ENCODE assay signal across 8 cellular contexts in genomic region chr19:7926021-7926726, GRCh38. TPM values are rescaled to one million over a fixed set of nuclear protein-coding genes. Genes with fewer than 3 reads are reported as not detected.
A peak's percentile ranks its signal among the peaks of the same experiment; 100 is the strongest.
DNase-seq lines count a peak whose midpoint lies in the region; ATAC-seq and TF ChIP-seq lines count a peak whose summit lies in the region.

TSS of gene CTXN1 (minus strand) at chr19:7926135. CDS start at chr19:7925538, 597 bp downstream.

- peaks cover 21% of the 10 kb centered on the region for H3K4me1 ChIP-seq in CD8-positive, alpha-beta T cell (ENCODE audit: insufficient read depth, low read length)
- peaks cover 8% of the 10 kb centered on the region; the same call in 1 of the 2 replicates for H3K4me1 ChIP-seq in HUES6 (ENCODE audit: control insufficient read depth, insufficient read depth, low read length)
- H3K4me1 ChIP-seq in ascending aorta, result peaks cover 29 to 69% of the 10 kb centered on the region in 2 donors
- H3K4me1 ChIP-seq in gastrocnemius medialis, result peaks cover 12 to 31% of the 10 kb centered on the region in 2 donors

- H3K9me3 ChIP-seq in CD8-positive, alpha-beta T cell (ENCODE audit: low read length), result no peaks in the 10 kb centered on the region
- no peaks in the 10 kb centered on the region for H3K9me3 ChIP-seq in HUES6 (ENCODE audit: control insufficient read depth, insufficient read depth, low read depth, low read length)
- no peaks in the 10 kb centered on the region for H3K9me3 ChIP-seq in ascending aorta
- no peaks in the 10 kb centered on the region for H3K9me3 ChIP-seq in gastrocnemius medialis

- POLR2A ChIA-PET in CD8-positive, alpha-beta T cell (lab: Charles Lee), result interaction anchor here (0.6 to 1.3 kb wide), 3 partner anchors 14 to 18 kb away, joined by 3 read pairs; partner anchors contain the start of gene TIMM44

- peaks cover 22% of the 10 kb centered on the region for H3K36me3 Mint-ChIP-seq in CD8-positive, alpha-beta T cell

- H3K36me3 ChIP-seq in CD8-positive, alpha-beta T cell (ENCODE audit: insufficient read depth, low read length), result peaks cover 3% of the 10 kb centered on the region
- peaks cover 20% of the 10 kb centered on the region for H3K36me3 ChIP-seq in HUES6 (ENCODE audit: control insufficient read depth, insufficient read depth, low read length)
- peaks cover 6 to 20% of the 10 kb centered on the region in 2 donors for H3K36me3 ChIP-seq in ascending aorta
- peaks cover 0 to 20% of the 10 kb centered on the region in 2 donors for H3K36me3 ChIP-seq in gastrocnemius medialis

- in situ Hi-C loops in gastrocnemius medialis (cut with MboI; ENCODE audit: low sequenced_read_pairs in 4 of 4), result no loop called here

- CTCF ChIA-PET in CD8-positive, alpha-beta T cell (lab: Charles Lee), result interaction anchor here (0.5 to 3.2 kb wide), 6 partner anchors 9 to 301 kb away, joined by 3 to 19 read pairs (median 4); partner anchors contain the start of gene TIMM44

- no peak for TF ChIP-seq POLR2A in gastrocnemius medialis (IDR thresholded peaks at IDR 0.05)

- H3K27me3 ChIP-seq in CD8-positive, alpha-beta T cell (ENCODE audit: insufficient read depth, low read length), result no peaks in the 10 kb centered on the region
- H3K27me3 ChIP-seq in HUES6 (ENCODE audit: control insufficient read depth, insufficient read depth, low read length) (no peaks in the 10 kb centered on the region), ascending aorta (no peaks in the 10 kb centered on the region), gastrocnemius medialis (peaks cover 0 to 6% (median 0%) of the 10 kb centered on the region in 3 donors)

- peak within 1 kb of the TSS; percentile 45 for H3K27ac Mint-ChIP-seq in CD8-positive, alpha-beta T cell

- peak; percentile 57 for ATAC-seq in CD8-positive, alpha-beta T cell
- ATAC-seq in gastrocnemius medialis (peak; percentile 37 to 61), GM18498 (IDR thresholded peaks at IDR 0.05; ENCODE audit: unreplicated experiment) (no peak)

- H3K27me3 Mint-ChIP-seq in CD8-positive, alpha-beta T cell (ENCODE audit: low read depth), result no peaks in the 10 kb centered on the region

- intact Hi-C loops in CD8-positive, alpha-beta T cell (cut with DNase I, micrococcal nuclease), result loop anchor here (5.0 to 10.0 kb wide), 2 partner anchors 76 to 391 kb away; partner anchors contain the start of gene PNPLA6 (in 1 of the 2)
- intact Hi-C loops in ascending aorta (cut with DNase I) (loop anchor here (5.0 to 10.0 kb wide), 4 partner anchors 589 to 1859 kb away; partner anchors contain the start of genes ALKBH7 and ZNF414), gastrocnemius medialis (cut with DNase I; ENCODE audit: low total_unique reads) (loop anchor here (2.0 kb wide), 1 partner anchor 73 kb away; no protein-coding TSS in a partner anchor)

- peaks cover 28% of the 10 kb centered on the region for H3K4me1 Mint-ChIP-seq in CD8-positive, alpha-beta T cell (ENCODE audit: low read depth)

- no peak within 1 kb of the TSS for H3K27ac ChIP-seq in CD8-positive, alpha-beta T cell (ENCODE audit: low read depth, low read length)
- H3K27ac ChIP-seq in HUES6 (ENCODE audit: low read depth, low read length) (no peak within 1 kb of the TSS), ascending aorta (no peak within 1 kb of the TSS), gastrocnemius medialis (peak within 1 kb of the TSS in 1 of 4 donors; percentile 29)

- DNase-seq in CD8-positive, alpha-beta T cell, result peak; percentile 67 to 83 (median 76)
- DNase-seq in T-helper 9 cell, result peak; percentile 80
- peak in 1 of 2 donors; percentile 83 for DNase-seq in ascending aorta (ENCODE audit: low spot score in 2 of 2)
- DNase-seq in hypothalamus (lab: John Stamatoyannopoulos, UW), result peak in 35 of 51 donors; percentile 3 to 78 (median 47)
- no peak for DNase-seq in gastrocnemius medialis
- no peak for DNase-seq in GF-D8 (lab: John Stamatoyannopoulos, UW)

- no peaks in the 10 kb centered on the region for H3K9me3 Mint-ChIP-seq in CD8-positive, alpha-beta T cell

- TF ChIP-seq CTCF in CD8-positive, alpha-beta T cell (IDR thresholded peaks at IDR 0.05), result no peak
- TF ChIP-seq CTCF in ascending aorta (IDR thresholded peaks at IDR 0.05), result no peak
- TF ChIP-seq CTCF in gastrocnemius medialis (IDR thresholded peaks at IDR 0.05 in 4 of 5, conservative IDR thresholded peaks at IDR 0.05 in 1 of 5), result no peak

- H3K9ac ChIP-seq in HUES6 (ENCODE audit: low read length), result peak within 1 kb of the TSS; percentile 34

- no peak within 1 kb of the TSS for H3K4me3 ChIP-seq in CD8-positive, alpha-beta T cell (ENCODE audit: low read depth, low read length)
- peak within 1 kb of the TSS; percentile 56 for H3K4me3 ChIP-seq in HUES6 (ENCODE audit: low read depth, low read length)
- H3K4me3 ChIP-seq in ascending aorta, result peak within 1 kb of the TSS; percentile 69 to 73
- peak within 1 kb of the TSS; percentile 39 to 53 (median 46) for H3K4me3 ChIP-seq in gastrocnemius medialis

- H3K4me3 Mint-ChIP-seq in CD8-positive, alpha-beta T cell, result peak within 1 kb of the TSS; percentile 77

RNA-seq across cellular contexts. Expression of gene CTXN1, which starts in this region (rescaled TPM):
- total RNA-seq in CD8-positive, alpha-beta T cell, result not detected
- total RNA-seq in ascending aorta, result not detected
- total RNA-seq in gastrocnemius medialis, result not detected

Comparison
In these comparisons a context has a peak if more than half of its experiments do, and no peak if none do; other contexts are left out.
1. Peak in DNase-seq and ATAC-seq in CD8-positive, alpha-beta T cell; RNA of the gene not detected or under 1 TPM.
2. Peak in ATAC-seq and H3K4me3 ChIP-seq in gastrocnemius medialis; RNA of the gene not detected or under 1 TPM.
3. DNase-seq: peak in T-helper 9 cell (single experiment) and hypothalamus (35 of 51); none in gastrocnemius medialis (0 of 2) and GF-D8 (single experiment).